In genomic region chr3:29412117-29412516, GRCh38 we compare ENCODE assay signal across 20 cellular contexts.
DNase-seq lines count a peak whose midpoint lies in the region; ATAC-seq and TF ChIP-seq lines count a peak whose summit lies in the region.
"Had no signal": no experiment of that assay in that cellular context is flagged by ENCODE, and none has a peak within 500 bp of the region (broad histone marks: within the 10 kb centered on the region; RNA-seq: fewer than 3 reads in every experiment).

No MANE protein-coding gene starts in this region.

- H3K27ac ChIP-seq in cardiac muscle cell (peak overlapping the region; percentile 0), aorta (ENCODE audit: low read depth in 1 of 2, low read length in 2 of 2) (no peak overlapping the region), PC-9 (no peak overlapping the region)
- H3K27ac ChIP-seq: epithelial cell of prostate, parathyroid adenoma, SK-N-MC had no signal

- H3K27me3 ChIP-seq in cardiac muscle cell, result no peaks in the 10 kb centered on the region
- no peaks in the 10 kb centered on the region for H3K27me3 ChIP-seq in aorta (ENCODE audit: control insufficient read depth in 1 of 2, insufficient read depth in 2 of 2, low read length in 1 of 2)
- no peaks in the 10 kb centered on the region for H3K27me3 ChIP-seq in PC-9 (ENCODE audit: insufficient read depth, low read depth)

- H3F3A ChIP-seq in PC-9 (ENCODE audit: insufficient read depth, low read depth), result no peaks in the 10 kb centered on the region

- DNase-seq in cardiac muscle cell (ENCODE audit: low read depth in 1 of 2, low spot score in 1 of 2) (no peak), cardiac septum (ENCODE audit: low spot score) (no peak), NOMO-1 treated with DMSO at 0.1 percent for 48 hours (lab: John Stamatoyannopoulos, UW; ENCODE audit: unreplicated experiment) (peak; percentile 72), aorta (no peak), NCI-H2196 treated with DMSO at 0.1 percent for 48 hours (lab: John Stamatoyannopoulos, UW; ENCODE audit: unreplicated experiment) (no peak), PC-9 (no peak)
- peak; percentile 2 for DNase-seq in stimulated activated naive B cell treated with anti-CD40 and anti-IgM and Interleukin-4, amounts not matched to agents 10 μg/mL and 1 μg/mL and 100 μg/mL, for 72 hours
- DNase-seq: activated naive CD4-positive, alpha-beta T cell treated with anti-CD3 and anti-CD28 coated beads for 36 hours; activated T-cell treated with anti-CD3 and anti-CD28 coated beads for 4 hours; CD4-positive, alpha-beta memory T cell; cortex of kidney; EL; left ventricle myocardium superior; NCI-H1092; NCI-H226; stimulated activated CD4-positive, alpha-beta T cell treated with anti-CD3 and anti-CD28 coated beads, Interleukin-2, amount 100 ng/mL, for 48 hours had no signal

- WGBS in aorta, 2 donors, result 44 to 79% methylated on average over 1 of the region's 1 CpG

- no peak overlapping the region for H3K4me3 Mint-ChIP-seq in stimulated activated naive B cell treated with anti-CD40 and anti-IgM and Interleukin-4, amounts not matched to agents 10 μg/mL and 1 μg/mL and 100 μg/mL, for 72 hours
- H3K4me3 Mint-ChIP-seq: activated naive CD4-positive, alpha-beta T cell treated with anti-CD3 and anti-CD28 coated beads for 36 hours; CD4-positive, alpha-beta memory T cell had no signal

- H3K9me3 ChIP-seq in cardiac muscle cell (ENCODE audit: low read depth) (no peaks in the 10 kb centered on the region), aorta (ENCODE audit: control insufficient read depth, low read length) (no peaks in the 10 kb centered on the region), PC-9 (ENCODE audit: insufficient read depth, low read depth) (no peaks in the 10 kb centered on the region)

- H3K36me3 Mint-ChIP-seq in stimulated activated naive B cell treated with anti-CD40 and anti-IgM and Interleukin-4, amounts not matched to agents 10 μg/mL and 1 μg/mL and 100 μg/mL, for 72 hours, result no peaks in the 10 kb centered on the region
- H3K36me3 Mint-ChIP-seq: CD4-positive, alpha-beta memory T cell had no signal

- no peaks in the 10 kb centered on the region for H3K27me3 Mint-ChIP-seq in stimulated activated naive B cell treated with anti-CD40 and anti-IgM and Interleukin-4, amounts not matched to agents 10 μg/mL and 1 μg/mL and 100 μg/mL, for 72 hours
- H3K27me3 Mint-ChIP-seq: CD4-positive, alpha-beta memory T cell had no signal

- intact Hi-C loops in cardiac septum (cut with DNase I), result loop anchor here (5.0 kb wide), 1 partner anchor 130 kb away; the partner anchor contains the start of gene RBMS3
- intact Hi-C loops in aorta (cut with DNase I), result no loop called here
- intact Hi-C loops in PC-9 (cut with micrococcal nuclease; ENCODE audit: unreplicated experiment), result no loop called here

- no peaks in the 10 kb centered on the region for H4K20me1 ChIP-seq in PC-9 (ENCODE audit: insufficient read depth)

- H3K4me2 ChIP-seq in PC-9, result no peak overlapping the region

- TF ChIP-seq CTCF in cardiac muscle cell (IDR thresholded peaks at IDR 0.05; ENCODE audit: low read depth, low read length), result no peak
- TF ChIP-seq CTCF in PC-9 (conservative IDR thresholded peaks at IDR 0.05), result no peak

- CTCF ChIA-PET in PC-9 (lab: Charles Lee), result no interaction called here

- peaks cover 0 to 24% of the 10 kb centered on the region in 2 donors for H3K4me1 Mint-ChIP-seq in stimulated activated naive B cell treated with anti-CD40 and anti-IgM and Interleukin-4, amounts not matched to agents 10 μg/mL and 1 μg/mL and 100 μg/mL, for 72 hours
- H3K4me1 Mint-ChIP-seq: CD4-positive, alpha-beta memory T cell had no signal

- POLR2A ChIA-PET in PC-9 (lab: Charles Lee; ENCODE audit: unreplicated experiment), result no interaction called here

- ATAC-seq in HG02884 (IDR thresholded peaks at IDR 0.05; ENCODE audit: unreplicated experiment) (peak; percentile 65), aorta (ENCODE audit: low FRiP score) (no peak)
- ATAC-seq in stimulated activated naive B cell treated with anti-CD40 and anti-IgM and Interleukin-4, amounts not matched to agents 10 μg/mL and 1 μg/mL and 100 μg/mL, for 72 hours (replicated peaks), result peak; percentile 76 to 89
- ATAC-seq: left ventricle myocardium superior had no signal

- no peak overlapping the region for H3K27ac Mint-ChIP-seq in stimulated activated naive B cell treated with anti-CD40 and anti-IgM and Interleukin-4, amounts not matched to agents 10 μg/mL and 1 μg/mL and 100 μg/mL, for 72 hours
- H3K27ac Mint-ChIP-seq: activated naive CD4-positive, alpha-beta T cell treated with anti-CD3 and anti-CD28 coated beads for 36 hours; CD4-positive, alpha-beta memory T cell had no signal

- peaks cover 28% of the 10 kb centered on the region for H3K4me1 ChIP-seq in cardiac muscle cell (ENCODE audit: low read depth)
- H3K4me1 ChIP-seq in aorta (ENCODE audit: control insufficient read depth in 1 of 2, insufficient read depth in 2 of 2, low read length in 2 of 2), result peaks cover 3 to 10% of the 10 kb centered on the region in 2 donors
- no peaks in the 10 kb centered on the region for H3K4me1 ChIP-seq in PC-9 (replicated peaks; ENCODE audit: insufficient read depth)

- no peaks in the 10 kb centered on the region for H3K79me2 ChIP-seq in PC-9 (ENCODE audit: low read depth)
- H3K79me2 ChIP-seq: parathyroid adenoma had no signal

- H3K9me2 ChIP-seq in PC-9 (ENCODE audit: insufficient read depth), result no peaks in the 10 kb centered on the region

- H3K36me3 ChIP-seq in cardiac muscle cell (no peaks in the 10 kb centered on the region), aorta (ENCODE audit: control insufficient read depth in 1 of 2, insufficient read depth in 2 of 2, low read length in 1 of 2) (no peaks in the 10 kb centered on the region), PC-9 (ENCODE audit: low read depth) (no peaks in the 10 kb centered on the region)

- H3K4me3 ChIP-seq in cardiac muscle cell (no peak overlapping the region), aorta (ENCODE audit: low read length in 2 of 2) (no peak overlapping the region), PC-9 (no peak overlapping the region)
- H3K4me3 ChIP-seq: SK-N-MC had no signal

- no peak overlapping the region for H2AFZ ChIP-seq in PC-9
- H2AFZ ChIP-seq: parathyroid adenoma had no signal

- no TSS peak for BruUV-seq in PC-9 (replicated peaks; lab: Mats Ljungman, UMichigan)

- H3K9me3 Mint-ChIP-seq in stimulated activated naive B cell treated with anti-CD40 and anti-IgM and Interleukin-4, amounts not matched to agents 10 μg/mL and 1 μg/mL and 100 μg/mL, for 72 hours, result no peaks in the 10 kb centered on the region
- H3K9me3 Mint-ChIP-seq: activated naive CD4-positive, alpha-beta T cell treated with anti-CD3 and anti-CD28 coated beads for 36 hours had no signal

Comparison
In these comparisons a context has a peak if more than half of its experiments do, and no peak if none do; other contexts are left out.
1. DNase-seq: peak in NOMO-1 treated with DMSO at 0.1 percent for 48 hours (single experiment) and stimulated activated naive B cell treated with anti-CD40 and anti-IgM and Interleukin-4, amounts not matched to agents 10 μg/mL and 1 μg/mL and 100 μg/mL, for 72 hours (single experiment); none in cardiac muscle cell (0 of 2), cardiac septum (single experiment), aorta (0 of 2), NCI-H2196 treated with DMSO at 0.1 percent for 48 hours (single experiment) and PC-9 (0 of 2).